11 cellular contexts compared by ENCODE assay signal in genomic region chr5:56155992-56156584, GRCh38.
DNase-seq lines count a peak whose midpoint lies in the region; ATAC-seq, FAIRE-seq and TF ChIP-seq lines count a peak whose summit lies in the region.
"Had no signal": no experiment of that assay in that cellular context is flagged by ENCODE, and none has a peak within 500 bp of the region (broad histone marks: within the 10 kb centered on the region; RNA-seq: fewer than 3 reads in every experiment).

No MANE protein-coding gene starts in this region.

- no peak overlapping the region for H3K4me2 ChIP-seq in IMR-90 (ENCODE audit: low read depth, low read length)

- H2BK15ac ChIP-seq in IMR-90 (ENCODE audit: low read depth, low read length): peak overlapping the region; percentile 85; the same call in 1 of the 3 replicates

- H2AK9ac ChIP-seq in IMR-90 (replicated peaks; ENCODE audit: low read depth, low read length, poor library complexity): no peak overlapping the region

- H2AK5ac ChIP-seq in IMR-90 (ENCODE audit: low read depth, low read length): peak overlapping the region; percentile 27; the same call in 1 of the 2 replicates

- WGBS in IMR-90 (ENCODE audit: extremely low coverage in 2 of 2, insufficient read length in 1 of 2), 2 experiments: no CpG with 5 or more reads among the region's 4 CpGs
- WGBS in gastroesophageal sphincter (ENCODE audit: low coverage in 1 of 2), 2 donors: 82 to 87% methylated on average over 3 to 4 of the region's 4 CpGs
- 68% methylated on average over 4 of the region's 4 CpGs for WGBS in thymus

- TF ChIP-seq EP300 in gastroesophageal sphincter (IDR thresholded peaks at IDR 0.05): no peak

- no peak overlapping the region for H3K56ac ChIP-seq in IMR-90 (ENCODE audit: extremely low read depth, insufficient read depth, low read length)

- H3K27me3 ChIP-seq in IMR-90 (ENCODE audit: control insufficient read depth, insufficient read depth, low read length) (no peaks in the 10 kb centered on the region), gastroesophageal sphincter (no peaks in the 10 kb centered on the region), thymus (ENCODE audit: control insufficient read depth, insufficient read depth) (no peaks in the 10 kb centered on the region)
- H3K27me3 ChIP-seq: SJSA1 had no signal

- BruUV-seq in IMR-90 (replicated peaks; lab: Mats Ljungman, UMichigan): no TSS peak

- H3K4me1 Mint-ChIP-seq in activated T-cell treated with anti-CD3 and anti-CD28 coated beads, Interleukin-2, amount 50 U/mL, for 72 hours (ENCODE audit: low read depth): peaks cover 88% of the 10 kb centered on the region

- H4K8ac ChIP-seq in IMR-90 (ENCODE audit: low read depth in 2 of 2, low read length in 2 of 2): peak overlapping the region in 1 of 2 experiments; percentile 9; a peak in 2 of 4 replicates

- peak overlapping the region; percentile 91 for H2BK120ac ChIP-seq in IMR-90 (ENCODE audit: low read depth, low read length)

- dilution Hi-C loops in IMR-90 (cut with HindIII; ENCODE audit: low sequenced_read_pairs, unreplicated experiment): no loop called here

- ATAC-seq in activated T-cell treated with anti-CD3 and anti-CD28 coated beads, Interleukin-2, amount 50 U/mL, for 72 hours (replicated peaks in 1 of 2): peak; percentile 5 to 11
- ATAC-seq in IMR-90 (ENCODE audit: low read depth) (no peak), gastroesophageal sphincter (peak; percentile 46)

- peak overlapping the region; percentile 47 for H3K27ac Mint-ChIP-seq in activated T-cell treated with anti-CD3 and anti-CD28 coated beads, Interleukin-2, amount 50 U/mL, for 72 hours

- in situ Hi-C loops in IMR-90 (cut with MboI; ENCODE audit: low sequenced_read_pairs): no loop called here

- H3K23ac ChIP-seq in IMR-90 (ENCODE audit: low read depth, low read length): no peak overlapping the region

- H3K4me3 ChIP-seq in IMR-90 (ENCODE audit: insufficient read depth, low read depth, low read length) (no peak overlapping the region), gastroesophageal sphincter (no peak overlapping the region), thymus (ENCODE audit: low read length) (no peak overlapping the region)
- H3K4me3 ChIP-seq: SJSA1 had no signal

- TF ChIP-seq CTCF in IMR-90 (conservative IDR thresholded peaks at IDR 0.05; ENCODE audit: low read depth, low read length) (no peak), gastroesophageal sphincter (IDR thresholded peaks at IDR 0.05) (no peak)

- no peaks in the 10 kb centered on the region for H3K79me1 ChIP-seq in IMR-90 (ENCODE audit: low read depth in 1 of 2, low read length in 2 of 2)

- H3K27ac ChIP-seq in IMR-90 (ENCODE audit: insufficient read depth, low read length) (no peak overlapping the region), gastroesophageal sphincter (peak overlapping the region in 1 of 4 donors; percentile 51), thymus (ENCODE audit: low read depth) (peak overlapping the region; percentile 86)
- H3K27ac ChIP-seq: SJSA1 had no signal

- no peak for DNase-seq in activated T-cell treated with anti-CD3 and anti-CD28 coated beads, Interleukin-2, amount 50 U/mL, for 72 hours
- no peak for DNase-seq in activated T-cell treated with anti-CD3 and anti-CD28 coated beads for 4 hours
- DNase-seq in IMR-90: no peak
- DNase-seq in HTR-8/SVneo (ENCODE audit: insufficient read length, low spot score): no peak
- DNase-seq in AG20443 (ENCODE audit: low spot score): no peak
- no peak for DNase-seq in 8988T
- DNase-seq: HCEC 1CT had no signal

- no peak for TF ChIP-seq POLR2A in IMR-90 (IDR thresholded peaks at IDR 0.05; ENCODE audit: low read depth, low read length)
- no peak for TF ChIP-seq POLR2A in gastroesophageal sphincter (IDR thresholded peaks at IDR 0.05)

- TF ChIP-seq RAD21 in IMR-90 (IDR thresholded peaks at IDR 0.05; ENCODE audit: low read length): no peak

- no peak for FAIRE-seq in HTR-8/SVneo (lab: Jason Lieb, UNC)
- FAIRE-seq: bronchial epithelial cell had no signal

- H4K20me1 ChIP-seq in IMR-90 (ENCODE audit: insufficient read depth, low read length): no peaks in the 10 kb centered on the region

- H2BK5ac ChIP-seq in IMR-90 (ENCODE audit: low read depth, low read length, poor library complexity, severe bottlenecking): no peak overlapping the region

- H3K4ac ChIP-seq in IMR-90 (ENCODE audit: low read depth, low read length): peak overlapping the region; percentile 90; the same call in 1 of the 2 replicates

- H2AFZ ChIP-seq in IMR-90 (replicated peaks; ENCODE audit: low read length, poor library complexity): no peak overlapping the region

- POLR2A ChIA-PET in IMR-90 (lab: Charles Lee; ENCODE audit: unreplicated experiment): no interaction called here

- no peaks in the 10 kb centered on the region for H3K36me3 Mint-ChIP-seq in activated T-cell treated with anti-CD3 and anti-CD28 coated beads, Interleukin-2, amount 50 U/mL, for 72 hours (ENCODE audit: insufficient read depth in 2 of 2)

- CTCF ChIA-PET in IMR-90 (lab: Yijun Ruan, JAX): no interaction called here

- H3K36me3 ChIP-seq in IMR-90 (ENCODE audit: control insufficient read depth, insufficient read depth, low read length): no peaks in the 10 kb centered on the region
- H3K36me3 ChIP-seq in gastroesophageal sphincter: no peaks in the 10 kb centered on the region
- no peaks in the 10 kb centered on the region for H3K36me3 ChIP-seq in thymus (ENCODE audit: control insufficient read depth, insufficient read depth)
- H3K36me3 ChIP-seq: SJSA1 had no signal

- no peaks in the 10 kb centered on the region for H3K27me3 Mint-ChIP-seq in activated T-cell treated with anti-CD3 and anti-CD28 coated beads, Interleukin-2, amount 50 U/mL, for 72 hours (ENCODE audit: low read depth)

- peak overlapping the region; percentile 69 for H2BK20ac ChIP-seq in IMR-90 (ENCODE audit: low read depth, low read length)

- H3K14ac ChIP-seq in IMR-90 (replicated peaks; ENCODE audit: low read depth, low read length): peak overlapping the region; percentile 84; the same call in 1 of the 2 replicates

- no peak overlapping the region for H3K9ac ChIP-seq in IMR-90 (ENCODE audit: low read depth, low read length)

- no peak overlapping the region for H4K91ac ChIP-seq in IMR-90 (ENCODE audit: insufficient read depth, low read depth, low read length)

- intact Hi-C loops in IMR-90 (cut with micrococcal nuclease): no loop called here

- no peak overlapping the region for H3K18ac ChIP-seq in IMR-90 (ENCODE audit: low read depth, low read length)

- H3K4me3 Mint-ChIP-seq in activated T-cell treated with anti-CD3 and anti-CD28 coated beads, Interleukin-2, amount 50 U/mL, for 72 hours: peak overlapping the region; percentile 43 to 53

- peaks cover 8% of the 10 kb centered on the region for H3K9me1 ChIP-seq in IMR-90 (ENCODE audit: insufficient read depth, low read length)

- H3K9me3 Mint-ChIP-seq in activated T-cell treated with anti-CD3 and anti-CD28 coated beads, Interleukin-2, amount 50 U/mL, for 72 hours: no peaks in the 10 kb centered on the region

- no peaks in the 10 kb centered on the region for H3K9me3 ChIP-seq in IMR-90 (ENCODE audit: control insufficient read depth, insufficient read depth, low read length)
- no peaks in the 10 kb centered on the region for H3K9me3 ChIP-seq in gastroesophageal sphincter
- H3K9me3 ChIP-seq in thymus (ENCODE audit: control insufficient read depth): no peaks in the 10 kb centered on the region
- H3K9me3 ChIP-seq: SJSA1 had no signal

- H4K5ac ChIP-seq in IMR-90 (ENCODE audit: low read depth, low read length): no peak overlapping the region; the same call in 1 of the 2 replicates

- H3K4me1 ChIP-seq in IMR-90 (ENCODE audit: control insufficient read depth, insufficient read depth, low read length): peaks cover 17% of the 10 kb centered on the region
- H3K4me1 ChIP-seq in gastroesophageal sphincter: peaks cover 0 to 7% (median 0%) of the 10 kb centered on the region in 3 donors
- H3K4me1 ChIP-seq in thymus (ENCODE audit: control insufficient read depth, insufficient read depth, low read length): peaks cover 17% of the 10 kb centered on the region

TF ChIP-seq in IMR-90, 13 proteins besides CTCF, POLR2A, EP300 and RAD21:
- TF ChIP-seq MAFK (IDR thresholded peaks at IDR 0.05; ENCODE audit: low read depth, low read length): no peak
